ENCODE assay signal across 20 cellular contexts in genomic region chr2:167383610-167384194, GRCh38.
DNase-seq lines count a peak whose midpoint lies in the region; ATAC-seq and TF ChIP-seq lines count a peak whose summit lies in the region.
"Had no signal": no experiment of that assay in that cellular context is flagged by ENCODE, and none has a peak within 500 bp of the region (broad histone marks: within the 10 kb centered on the region; RNA-seq: fewer than 3 reads in every experiment).

No MANE protein-coding gene starts in this region.

- H3K4me3 ChIP-seq in PC-3 (ENCODE audit: low read length) (no peak overlapping the region), colonic mucosa (no peak overlapping the region), mucosa of descending colon (no peak overlapping the region), transverse colon (no peak overlapping the region), gastrocnemius medialis (no peak overlapping the region)
- H3K4me3 ChIP-seq: A549; BLaER1 treated with 17β-estradiol and CSF1 and Interleukin-3, amounts not matched to agents 10 nM and 100 nM; GM12878; GM23338 had no signal

- H3F3A ChIP-seq in PC-3 (ENCODE audit: low read length, unreplicated experiment), result no peaks in the 10 kb centered on the region

- no peaks in the 10 kb centered on the region for H4K20me1 ChIP-seq in PC-3 (ENCODE audit: low read length)
- H4K20me1 ChIP-seq: BLaER1 treated with 17β-estradiol and CSF1 and Interleukin-3, amounts not matched to agents 10 nM and 100 nM had no signal

- in situ Hi-C loops in transverse colon (cut with MboI; ENCODE audit: low pct_ligation_motif_present in 1 of 4, low pct_unique_long_range_greater_than_20kb in 1 of 4, low sequenced_read_pairs in 3 of 4), result no loop called here
- in situ Hi-C loops in GM13977 (cut with MboI; ENCODE audit: low pct_unique_long_range_greater_than_20kb, low sequenced_read_pairs, unreplicated experiment), result no loop called here
- in situ Hi-C loops in gastrocnemius medialis (cut with MboI; ENCODE audit: low sequenced_read_pairs in 4 of 4), result no loop called here

- H3K27me3 ChIP-seq in PC-3 (ENCODE audit: low read length), result no peaks in the 10 kb centered on the region
- no peaks in the 10 kb centered on the region for H3K27me3 ChIP-seq in colonic mucosa
- H3K27me3 ChIP-seq in transverse colon, result no peaks in the 10 kb centered on the region
- no peaks in the 10 kb centered on the region for H3K27me3 ChIP-seq in gastrocnemius medialis
- H3K27me3 ChIP-seq: BE2C; BLaER1 treated with 17β-estradiol and CSF1 and Interleukin-3, amounts not matched to agents 10 nM and 100 nM had no signal

- POLR2A ChIA-PET in PC-3 (lab: Charles Lee; ENCODE audit: unreplicated experiment), result no interaction called here

- H3K4me1 ChIP-seq in PC-3 (ENCODE audit: insufficient read depth, low read length) (peaks cover 10% of the 10 kb centered on the region), colonic mucosa (peaks cover 15% of the 10 kb centered on the region), mucosa of descending colon (ENCODE audit: low read depth) (peaks cover 16% of the 10 kb centered on the region), transverse colon (peaks cover 0 to 46% (median 30%) of the 10 kb centered on the region in 4 donors), gastrocnemius medialis (no peaks in the 10 kb centered on the region)
- H3K4me1 ChIP-seq: A549; BE2C; BLaER1 treated with 17β-estradiol and CSF1 and Interleukin-3, amounts not matched to agents 10 nM and 100 nM had no signal

- H3K9me2 ChIP-seq in PC-3 (replicated peaks; ENCODE audit: low read length), result no peaks in the 10 kb centered on the region

- intact Hi-C loops in PC-3 (cut with micrococcal nuclease) (loop anchor here (2.0 kb wide), 1 partner anchor 91 kb away; the partner anchor contains the start of gene B3GALT1), colonic mucosa (cut with DNase I) (no loop called here), mucosa of descending colon (cut with DNase I, micrococcal nuclease) (loop anchor here in 1 of 2 donors (10.0 kb wide), 1 partner anchor 89 kb away; the partner anchor contains the start of gene B3GALT1), transverse colon (cut with DNase I; ENCODE audit: low total_unique reads) (no loop called here), gastrocnemius medialis (cut with DNase I; ENCODE audit: low total_unique reads) (no loop called here)

- H3K9ac ChIP-seq in PC-3 (ENCODE audit: low read length) (no peak overlapping the region), colonic mucosa (ENCODE audit: low read depth in 2 of 2, low read length in 2 of 2) (peak overlapping the region in 1 of 2 donors; percentile 52)
- H3K9ac ChIP-seq: BLaER1 treated with 17β-estradiol and CSF1 and Interleukin-3, amounts not matched to agents 10 nM and 100 nM had no signal

- TF ChIP-seq POLR2A in transverse colon (IDR thresholded peaks at IDR 0.05), result no peak
- no peak for TF ChIP-seq POLR2A in gastrocnemius medialis (IDR thresholded peaks at IDR 0.05)

- H3K36me3 ChIP-seq in PC-3 (ENCODE audit: low read depth, low read length), result no peaks in the 10 kb centered on the region
- no peaks in the 10 kb centered on the region for H3K36me3 ChIP-seq in colonic mucosa
- H3K36me3 ChIP-seq in mucosa of descending colon (ENCODE audit: low read depth), result no peaks in the 10 kb centered on the region
- H3K36me3 ChIP-seq in transverse colon, result no peaks in the 10 kb centered on the region
- H3K36me3 ChIP-seq in gastrocnemius medialis, result no peaks in the 10 kb centered on the region
- H3K36me3 ChIP-seq: BE2C; BLaER1 treated with 17β-estradiol and CSF1 and Interleukin-3, amounts not matched to agents 10 nM and 100 nM had no signal

- H3K9me3 ChIP-seq in PC-3 (ENCODE audit: low read length) (no peaks in the 10 kb centered on the region), colonic mucosa (no peaks in the 10 kb centered on the region), mucosa of descending colon (no peaks in the 10 kb centered on the region), transverse colon (no peaks in the 10 kb centered on the region), gastrocnemius medialis (no peaks in the 10 kb centered on the region)
- H3K9me3 ChIP-seq: A549; BE2C; BLaER1 treated with 17β-estradiol and CSF1 and Interleukin-3, amounts not matched to agents 10 nM and 100 nM had no signal

- peak overlapping the region; percentile 16; the same call in 1 of the 2 replicates for H3K4me2 ChIP-seq in PC-3 (ENCODE audit: low read length)
- H3K4me2 ChIP-seq: A549; BLaER1 treated with 17β-estradiol and CSF1 and Interleukin-3, amounts not matched to agents 10 nM and 100 nM had no signal

- CTCF ChIA-PET in PC-3 (lab: Charles Lee), result interaction anchor here (0.6 kb wide), 1 partner anchor 162 kb away, joined by 5 read pairs; no protein-coding TSS in a partner anchor

- BruUV-seq in PC-3 (replicated peaks; lab: Mats Ljungman, UMichigan), result no TSS peak

- ATAC-seq in PC-3 (peak; percentile 92), mucosa of descending colon (peak; percentile 88), gastrocnemius medialis (no peak)
- ATAC-seq: A549, GM12878, GM23338, HCT116 had no signal

- no peaks in the 10 kb centered on the region for H3K79me2 ChIP-seq in PC-3 (ENCODE audit: low read length)

- no peak for TF ChIP-seq EP300 in transverse colon (IDR thresholded peaks at IDR 0.05; ENCODE audit: low read depth)

- 45 to 58% methylated on average over 7 to 8 of the region's 8 CpGs for WGBS in transverse colon (ENCODE audit: low coverage in 1 of 2), 2 donors

- no peak overlapping the region for H2AFZ ChIP-seq in PC-3 (ENCODE audit: low read length)
- H2AFZ ChIP-seq: GM23338 had no signal

- DNase-seq in PC-3 (peak; percentile 47), colonic mucosa (peak; percentile 33), mucosa of descending colon (peak in 1 of 3 donors; percentile 35), transverse colon (peak; percentile 27), hippocampal formation (lab: John Stamatoyannopoulos, UW) (no peak), GM13977 (ENCODE audit: low spot score) (no peak), gastrocnemius medialis (no peak)
- DNase-seq: 8988T; ACHN; AML-193; BE2C; CD4-positive, alpha-beta T cell; CD8-positive, alpha-beta memory T cell; DND-41; H9 had no signal

- no peak for TF ChIP-seq CTCF in PC-3 (conservative IDR thresholded peaks at IDR 0.05; ENCODE audit: low read depth, low read length)
- no peak for TF ChIP-seq CTCF in colonic mucosa (IDR thresholded peaks at IDR 0.05)
- no peak for TF ChIP-seq CTCF in mucosa of descending colon (IDR thresholded peaks at IDR 0.05)
- TF ChIP-seq CTCF in transverse colon (IDR thresholded peaks at IDR 0.05), result peak in 1 of 5 experiments; percentile 9
- no peak for TF ChIP-seq CTCF in GM13977 (IDR thresholded peaks at IDR 0.05; ENCODE audit: extremely low read depth, insufficient read depth, missing control alignments)
- TF ChIP-seq CTCF in gastrocnemius medialis (IDR thresholded peaks at IDR 0.05 in 4 of 5, conservative IDR thresholded peaks at IDR 0.05 in 1 of 5), result no peak

- H3K27ac ChIP-seq in PC-3 (ENCODE audit: low read length), result peak overlapping the region; percentile 21; the same call in 1 of the 2 replicates
- peak overlapping the region; percentile 56 for H3K27ac ChIP-seq in colonic mucosa
- peak overlapping the region; percentile 66 to 79 (median 71) for H3K27ac ChIP-seq in transverse colon
- no peak overlapping the region for H3K27ac ChIP-seq in gastrocnemius medialis
- H3K27ac ChIP-seq: A549; BLaER1 treated with 17β-estradiol and CSF1 and Interleukin-3, amounts not matched to agents 10 nM and 100 nM had no signal

Comparison
In these comparisons a context has a peak if more than half of its experiments do, and no peak if none do; other contexts are left out.
1. ATAC-seq: peak in PC-3 (single experiment) and mucosa of descending colon (single experiment); none in gastrocnemius medialis (0 of 2).
2. DNase-seq: peak in PC-3 (single experiment), colonic mucosa (single experiment) and transverse colon (single experiment); none in hippocampal formation (0 of 2), GM13977 (single experiment) and gastrocnemius medialis (0 of 2).
3. H3K27ac ChIP-seq: peak in PC-3 (single experiment), colonic mucosa (single experiment) and transverse colon (4 of 4); none in gastrocnemius medialis (0 of 4).